ENCODE assay signal across 13 cellular contexts in the genomic region with DNA sequence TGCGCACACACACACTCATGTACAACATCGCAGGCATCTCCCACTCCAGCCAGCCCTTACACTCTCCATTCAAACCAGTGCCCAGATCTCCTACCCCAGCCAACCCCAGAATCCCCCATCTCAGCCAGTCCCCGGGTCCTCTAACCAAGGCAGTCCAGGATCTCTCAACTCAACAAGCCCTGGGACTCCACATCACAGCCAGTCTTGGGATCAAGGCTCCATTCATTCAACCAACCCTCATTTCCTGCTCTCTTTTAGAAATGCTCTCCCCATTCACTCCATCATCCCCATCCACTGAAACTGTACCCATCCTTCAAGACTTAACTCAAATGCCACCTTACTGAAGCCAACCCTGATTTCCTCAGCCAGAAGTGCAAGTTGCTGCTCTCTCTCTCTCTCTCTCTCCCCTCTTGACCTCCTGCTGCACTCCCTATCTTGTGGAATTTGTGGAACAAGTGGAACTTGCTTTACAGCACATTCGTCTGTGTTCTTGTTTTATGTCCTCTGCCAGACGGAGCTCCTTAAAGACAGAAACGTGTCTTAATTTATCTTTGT. TPM values are rescaled to one million over a fixed set of nuclear protein-coding genes. Genes with fewer than 3 reads are reported as not detected.
DNase-seq lines count a peak whose midpoint lies in the region; ATAC-seq, FAIRE-seq and TF ChIP-seq lines count a peak whose summit lies in the region.
"Had no signal": no experiment of that assay in that cellular context is flagged by ENCODE, and none has a peak within 500 bp of the region (broad histone marks: within the 10 kb centered on the region; RNA-seq: fewer than 3 reads in every experiment).

No MANE protein-coding gene starts in this region.

- H3K4me3 ChIP-seq in A549 = no peak overlapping the region; the same call in 2 of the 3 replicates
- H3K4me3 ChIP-seq: BLaER1, mucosa of descending colon had no signal

- no peak for TF ChIP-seq POLR2A in A549 (IDR thresholded peaks at IDR 0.05; ENCODE audit: low read length)

- peak overlapping the region; percentile 100; the same call in 2 of the 3 replicates for H3K4me2 ChIP-seq in A549
- H3K4me2 ChIP-seq: BLaER1 had no signal

- WGBS in A549 (ENCODE audit: missing lambda C conversion rate) = 35% methylated on average over 6 of the region's 6 CpGs

- intact Hi-C loops in Calu3 (cut with micrococcal nuclease; ENCODE audit: unreplicated experiment) = no loop called here

- POLR2A ChIA-PET in A549 (lab: Yijun Ruan, JAX) = no interaction called here

- no peak overlapping the region; a peak in 1 of 6 replicates for H3K27ac ChIP-seq in A549
- H3K27ac ChIP-seq: BLaER1, HL-60 had no signal

- FAIRE-seq in A549 (lab: Jason Lieb, UNC) = no peak

- no TSS peak for BruUV-seq in Calu3 (replicated peaks; lab: Mats Ljungman, UMichigan)

- TF ChIP-seq CTCF in A549 (IDR thresholded peaks at IDR 0.05) (no peak), Calu3 (IDR thresholded peaks at IDR 0.05; ENCODE audit: unreplicated experiment) (no peak)

- no peak for TF ChIP-seq EP300 in A549 (IDR thresholded peaks at IDR 0.05)

- H3K36me3 Mint-ChIP-seq in Calu3 (ENCODE audit: insufficient read depth, unreplicated experiment) = peaks cover 14% of the 10 kb centered on the region
- H3K36me3 Mint-ChIP-seq in activated naive CD8-positive, alpha-beta T cell = no peaks in the 10 kb centered on the region
- H3K36me3 Mint-ChIP-seq in naive B cell = peaks cover 4 to 25% of the 10 kb centered on the region in 2 donors

- CTCF ChIA-PET in A549 (lab: Yijun Ruan, JAX) = interaction anchor here (0.7 to 3.7 kb wide), 2 partner anchors 10 to 160 kb away, joined by 3 to 19 read pairs; no protein-coding TSS in a partner anchor
- CTCF ChIA-PET in Calu3 (lab: Charles Lee) = no interaction called here

- H3K9me3 Mint-ChIP-seq in Calu3 (ENCODE audit: low read depth, unreplicated experiment) = no peaks in the 10 kb centered on the region
- H3K9me3 Mint-ChIP-seq in activated naive CD8-positive, alpha-beta T cell (ENCODE audit: low read depth) = no peaks in the 10 kb centered on the region
- peaks cover 0 to 8% (median 3%) of the 10 kb centered on the region in 7 donors for H3K9me3 Mint-ChIP-seq in naive B cell

- no peaks in the 10 kb centered on the region for H3K9me3 ChIP-seq in A549
- H3K9me3 ChIP-seq: mucosa of descending colon had no signal

- H3K27me3 Mint-ChIP-seq in Calu3 (ENCODE audit: unreplicated experiment) (peaks cover 97% of the 10 kb centered on the region), naive B cell (peaks cover 60 to 84% (median 67%) of the 10 kb centered on the region in 3 donors)
- H3K27me3 Mint-ChIP-seq in activated naive CD8-positive, alpha-beta T cell = peaks cover 22% of the 10 kb centered on the region

- H3K4me3 Mint-ChIP-seq in Calu3 (ENCODE audit: low read depth, unreplicated experiment) (peak overlapping the region; percentile 58), naive B cell (peak overlapping the region; percentile 29 to 88 (median 70))
- peak overlapping the region; percentile 83 for H3K4me3 Mint-ChIP-seq in activated naive CD8-positive, alpha-beta T cell

- H3K4me1 Mint-ChIP-seq in Calu3 (ENCODE audit: low read depth, unreplicated experiment) (peaks cover 10% of the 10 kb centered on the region), naive B cell (peaks cover 19 to 29% (median 21%) of the 10 kb centered on the region in 3 donors)
- peaks cover 10% of the 10 kb centered on the region for H3K4me1 Mint-ChIP-seq in activated naive CD8-positive, alpha-beta T cell (ENCODE audit: low read depth)

- ATAC-seq in A549 = no peak
- no peak for ATAC-seq in naive B cell (ENCODE audit: low read depth in 2 of 2)
- ATAC-seq in GM18502 (IDR thresholded peaks at IDR 0.05; ENCODE audit: poor library complexity, unreplicated experiment) = no peak
- ATAC-seq in HG02571 (IDR thresholded peaks at IDR 0.05; ENCODE audit: unreplicated experiment) = no peak
- ATAC-seq in HG03159 (IDR thresholded peaks at IDR 0.05; ENCODE audit: unreplicated experiment) = no peak

- peaks cover 10% of the 10 kb centered on the region; the same call in 2 of the 3 replicates for H3K4me1 ChIP-seq in A549
- H3K4me1 ChIP-seq: BLaER1 had no signal

- DNase-seq in A549 (ENCODE audit: low read depth in 1 of 2, low spot score in 1 of 2) = no peak
- no peak for DNase-seq in Calu3
- DNase-seq in naive B cell = no peak
- DNase-seq in NCI-H2029 treated with DMSO at 0.1 percent for 48 hours (lab: John Stamatoyannopoulos, UW) = no peak
- DNase-seq: activated CD4-positive, CD25-positive, alpha-beta regulatory T cell treated with anti-CD3 and anti-CD28 coated beads, Interleukin-2, amount 50 U/mL, for 72 hours; EL; mucosa of descending colon had no signal

- no peak overlapping the region for H3K27ac Mint-ChIP-seq in Calu3 (ENCODE audit: unreplicated experiment)
- H3K27ac Mint-ChIP-seq in activated naive CD8-positive, alpha-beta T cell = no peak overlapping the region
- peak overlapping the region in 3 of 6 donors; percentile 8 to 28 (median 23) for H3K27ac Mint-ChIP-seq in naive B cell

- no peak for TF ChIP-seq RAD21 in A549 (conservative IDR thresholded peaks at IDR 0.05 in 1 of 2, IDR thresholded peaks at IDR 0.05 in 1 of 2)

TF ChIP-seq in A549, 52 proteins besides CTCF, POLR2A, EP300 and RAD21:
- TF ChIP-seq FOXS1 (CRISPR knock-in tag; IDR thresholded peaks at IDR 0.05) (no peak), NR3C1 (IDR thresholded peaks at IDR 0.05) (no peak), TFCP2L1 (CRISPR knock-in tag; IDR thresholded peaks at IDR 0.05) (no peak), PHF8 (IDR thresholded peaks at IDR 0.05; ENCODE audit: borderline replicate concordance, low read depth) (no peak), FOSL2 (IDR thresholded peaks at IDR 0.05) (no peak), FOSL2 (CRISPR knock-in tag; IDR thresholded peaks at IDR 0.05) (no peak), RFX5 (IDR thresholded peaks at IDR 0.05) (no peak)
- TF ChIP-seq, protein P1, sequence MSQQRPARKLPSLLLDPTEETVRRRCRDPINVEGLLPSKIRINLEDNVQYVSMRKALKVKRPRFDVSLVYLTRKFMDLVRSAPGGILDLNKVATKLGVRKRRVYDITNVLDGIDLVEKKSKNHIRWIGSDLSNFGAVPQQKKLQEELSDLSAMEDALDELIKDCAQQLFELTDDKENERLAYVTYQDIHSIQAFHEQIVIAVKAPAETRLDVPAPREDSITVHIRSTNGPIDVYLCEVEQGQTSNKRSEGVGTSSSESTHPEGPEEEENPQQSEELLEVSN (IDR thresholded peaks at IDR 0.05; ENCODE audit: borderline replicate concordance, low read depth) = no peak
TF ChIP-seq in A549: peak in this region for 0.

RNA-seq across cellular contexts. Expression of gene IQSEC2, which starts 40.6 kb away (rescaled TPM):
- 28.3 and 45.3 TPM in 2 replicates for polyA plus RNA-seq in A549 (2011; rRNA removed)
- 30.6 and 35.6 TPM in 2 replicates for polyA plus RNA-seq in A549 (2012; cell fraction: cytosol; rRNA removed)
- polyA plus RNA-seq in A549 (2012; cell fraction: nucleus; rRNA removed) = 22.9 and 25.9 TPM in 2 replicates
- polyA plus RNA-seq in A549 (2017; fragmentation: RNase III; extraction: RNeasy Plus Mini Kit Qiagen cat#74134 plus additional on column Dnase treatment) = 31.9 to 41.4 TPM (median 37.6 TPM) in 3 replicates
- 37.6 and 40.7 TPM in 2 replicates for polyA minus RNA-seq in A549 (2011; rRNA and poly(A)+ RNA removed)
- 14.1 and 15.2 TPM in 2 replicates for total RNA-seq in Calu3 (2022)
- polyA plus RNA-seq in naive B cell (ENCODE audit: low read depth in 6 of 6) = 1 to 10 TPM in 2 of 6 donors, under 1 TPM in 3, not detected in 1; 0.49 to 2.2 (median 0.89) TPM

Comparison
In these comparisons a context has a peak if more than half of its experiments do, and no peak if none do; other contexts are left out.
1. RNA of gene IQSEC2, which starts 40.6 kb away (polyA plus RNA-seq): 22.9 to 45.3 TPM in A549; 0.49 to 2.2 TPM in naive B cell; every median in the first group is over 4 times any median in the second.
2. Peak in every context shown above with its lines, with median percentiles within 50 percentile points of each other: H3K4me3 Mint-ChIP-seq.